In genomic region chr3:156291269-156292123, GRCh38 we compare ENCODE assay signal across 8 cellular contexts.
DNase-seq lines count a peak whose midpoint lies in the region; ATAC-seq and TF ChIP-seq lines count a peak whose summit lies in the region.

No MANE protein-coding gene starts in this region.

- H3K36me3 ChIP-seq in mucosa of rectum (ENCODE audit: control insufficient read depth in 2 of 2, insufficient read depth in 2 of 2, low read length in 2 of 2) = no peaks in the 10 kb centered on the region
- no peaks in the 10 kb centered on the region for H3K36me3 ChIP-seq in aorta (ENCODE audit: control insufficient read depth in 1 of 2, insufficient read depth in 2 of 2, low read length in 1 of 2)

- H3K4me3 ChIP-seq in dorsolateral prefrontal cortex (peak overlapping the region; percentile 36 to 82 (median 70)), mucosa of rectum (ENCODE audit: low read length in 2 of 2) (peak overlapping the region; percentile 27), aorta (ENCODE audit: low read length in 2 of 2) (peak overlapping the region; percentile 19 to 45)

- WGBS in aorta, 2 donors = 2 to 4% methylated on average over 51 of the region's 51 CpGs

- H3K27ac ChIP-seq in dorsolateral prefrontal cortex (peak overlapping the region in 56 of 59 donors; percentile 31 to 91 (median 77)), mucosa of rectum (ENCODE audit: low read depth in 2 of 2, low read length in 2 of 2) (no peak overlapping the region), aorta (ENCODE audit: low read depth in 1 of 2, low read length in 2 of 2) (no peak overlapping the region)

- TF ChIP-seq CTCF in dorsolateral prefrontal cortex (IDR thresholded peaks at IDR 0.05 in 54 of 56, conservative IDR thresholded peaks at IDR 0.05 in 2 of 56; ENCODE audit: low read depth in 1 of 56, partially characterized antibody in 56 of 56) = peak in 1 of 56 donors; percentile 7

- DNase-seq in NCI-H2227 treated with DMSO at 0.1 percent for 48 hours (lab: John Stamatoyannopoulos, UW) = peak; percentile 24
- DNase-seq in dorsolateral prefrontal cortex = peak; percentile 32 to 71 (median 53)
- peak; percentile 57 to 77 for DNase-seq in aorta
- DNase-seq in NCI-H2196 treated with DMSO at 0.1 percent for 48 hours (lab: John Stamatoyannopoulos, UW; ENCODE audit: unreplicated experiment) = no peak
- DNase-seq in NCI-H774 (lab: John Stamatoyannopoulos, UW) = no peak

- H3K4me1 ChIP-seq in mucosa of rectum (ENCODE audit: control insufficient read depth in 2 of 2, insufficient read depth in 2 of 2, low read length in 2 of 2) (no peaks in the 10 kb centered on the region), aorta (ENCODE audit: control insufficient read depth in 1 of 2, insufficient read depth in 2 of 2, low read length in 2 of 2) (no peaks in the 10 kb centered on the region)

- ATAC-seq in GM18519 (IDR thresholded peaks at IDR 0.05; ENCODE audit: low FRiP score, unreplicated experiment) (peak; percentile 49), aorta (ENCODE audit: low FRiP score) (peak; percentile 53), HG03139 (IDR thresholded peaks at IDR 0.05; ENCODE audit: unreplicated experiment) (no peak)

- intact Hi-C loops in dorsolateral prefrontal cortex (cut with DNase I) = loop anchor here (10.0 kb wide), 3 partner anchors 93 to 183 kb away; no protein-coding TSS in a partner anchor
- intact Hi-C loops in aorta (cut with DNase I) = loop anchor here in 1 of 2 donors (5.0 kb wide), 1 partner anchor 166 kb away; no protein-coding TSS in a partner anchor

- H3K9me3 ChIP-seq in mucosa of rectum (ENCODE audit: control insufficient read depth in 2 of 2, low read length in 2 of 2) (no peaks in the 10 kb centered on the region), aorta (ENCODE audit: control insufficient read depth, low read length) (no peaks in the 10 kb centered on the region)

- H3K27me3 ChIP-seq in dorsolateral prefrontal cortex (peaks cover 0 to 9% (median 0%) of the 10 kb centered on the region in 45 donors), mucosa of rectum (ENCODE audit: control insufficient read depth in 2 of 2, insufficient read depth in 2 of 2, low read length in 2 of 2) (peaks cover 26 to 28% of the 10 kb centered on the region in 2 donors), aorta (ENCODE audit: control insufficient read depth in 1 of 2, insufficient read depth in 2 of 2, low read length in 1 of 2) (no peaks in the 10 kb centered on the region)

- no peak overlapping the region for H3K9ac ChIP-seq in mucosa of rectum (ENCODE audit: low read depth in 1 of 2, low read length in 2 of 2)

Comparison
In these comparisons a context has a peak if more than half of its experiments do, and no peak if none do; other contexts are left out.
1. DNase-seq: peak in NCI-H2227 treated with DMSO at 0.1 percent for 48 hours (single experiment), dorsolateral prefrontal cortex (10 of 10) and aorta (2 of 2); none in NCI-H2196 treated with DMSO at 0.1 percent for 48 hours (single experiment) and NCI-H774 (single experiment).
2. H3K27ac ChIP-seq: peak in dorsolateral prefrontal cortex (56 of 59); none in mucosa of rectum (0 of 2) and aorta (0 of 2).
3. Peak in every context shown above with its lines, with median percentiles within 50 percentile points of each other: H3K4me3 ChIP-seq.